8 cellular contexts compared by ENCODE assay signal in the genomic region with DNA sequence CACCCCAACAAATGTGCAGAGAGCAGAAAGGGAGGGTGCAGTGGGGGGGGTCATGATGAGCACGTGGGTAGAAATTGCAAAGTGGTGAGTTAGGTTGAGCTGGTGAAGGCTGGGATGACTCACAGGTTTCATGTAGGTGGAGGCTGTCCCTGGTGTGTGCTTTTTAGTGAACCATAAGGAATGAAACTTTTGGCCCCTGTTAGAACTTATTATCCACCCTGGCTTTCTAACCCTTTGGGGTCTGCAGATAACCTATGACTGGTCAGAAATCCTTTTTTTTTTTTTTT. TPM values are rescaled to one million over a fixed set of nuclear protein-coding genes. Genes with fewer than 3 reads are reported as not detected.
A peak's percentile ranks its signal among the peaks of the same experiment; 100 is the strongest.
DNase-seq lines count a peak whose midpoint lies in the region; ATAC-seq and TF ChIP-seq lines count a peak whose summit lies in the region.

No MANE protein-coding gene starts in this region.

- TF ChIP-seq CTCF in HCT116 (IDR thresholded peaks at IDR 0.05 in 2 of 3, conservative IDR thresholded peaks at IDR 0.05 in 1 of 3; ENCODE audit: borderline replicate concordance in 1 of 3, insufficient read depth in 1 of 3, low read depth in 2 of 3, low read length in 2 of 3), result no peak

- CTCF ChIA-PET in HCT116 (lab: Charles Lee), result interaction anchor here (1.1 kb wide), 1 partner anchor 50 kb away, joined by 4 read pairs; no protein-coding TSS in a partner anchor
- CTCF ChIA-PET in activated CD8-positive, alpha-beta T cell treated with anti-CD3 and anti-CD28 coated beads, Interleukin-2, amount 10 ng/mL, durations not matched to agents 7 days and 5 days (lab: Charles Lee), result interaction anchor here (0.9 to 2.5 kb wide), 4 partner anchors 30 to 64 kb away, joined by 3 to 10 read pairs (median 6); no protein-coding TSS in a partner anchor

- DNase-seq in AG08396 (ENCODE audit: low spot score), result peak; percentile 87
- peak; percentile 59 for DNase-seq in HCT116 (ENCODE audit: low read depth, low spot score)
- peak; percentile 54 for DNase-seq in activated CD8-positive, alpha-beta T cell treated with anti-CD3 and anti-CD28 coated beads, Interleukin-2, amount 10 ng/mL, durations not matched to agents 7 days and 5 days
- DNase-seq in hepatic stellate cell (ENCODE audit: low spot score), result peak; percentile 91
- DNase-seq in stimulated activated CD8-positive, alpha-beta memory T cell treated with anti-CD3 and anti-CD28 coated beads, Interleukin-7, amount 100 ng/mL, for 24 hours (ENCODE audit: low read depth), result peak; percentile 21
- no peak for DNase-seq in ecto neural progenitor cell (ENCODE audit: low spot score)
- DNase-seq in NCI-H2029 (lab: John Stamatoyannopoulos, UW), result no peak

- no peaks in the 10 kb centered on the region for H3K9me2 ChIP-seq in HCT116 (ENCODE audit: insufficient read depth)

- H3K4me3 Mint-ChIP-seq in activated CD8-positive, alpha-beta T cell treated with anti-CD3 and anti-CD28 coated beads, Interleukin-2, amount 10 ng/mL, durations not matched to agents 7 days and 5 days, result no peak overlapping the region

- no TSS peak for BruUV-seq in HCT116 (replicated peaks; lab: Mats Ljungman, UMichigan)

- RAD21 ChIA-PET in HCT116 (lab: Charles Lee; ENCODE audit: low non-redundant PET in 1 of 2, low total read pairs in 2 of 2, uncharacterized antibody in 2 of 2, unreplicated experiment in 2 of 2), result interaction anchor here in 1 of 2 experiments (0.9 kb wide), 1 partner anchor 62 kb away, joined by 3 read pairs; no protein-coding TSS in a partner anchor

- TF ChIP-seq POLR2A in HCT116 (IDR thresholded peaks at IDR 0.05; ENCODE audit: borderline replicate concordance, extremely low read depth, insufficient read depth, insufficient read length), result no peak

- H4K20me1 ChIP-seq in HCT116 (ENCODE audit: insufficient read depth), result no peaks in the 10 kb centered on the region

- no peaks in the 10 kb centered on the region for H3K79me2 ChIP-seq in HCT116 (ENCODE audit: insufficient read depth, low read length)

- intact Hi-C loops in HCT116 (cut with micrococcal nuclease), result no loop called here

- no peak overlapping the region for H2AFZ ChIP-seq in HCT116 (ENCODE audit: low read depth, low read length, poor library complexity, severe bottlenecking)

- H3K4me3 ChIP-seq in HCT116 (replicated peaks in 1 of 2; ENCODE audit: low read depth in 1 of 2, low read length in 2 of 2), result peak overlapping the region in 1 of 2 experiments; percentile 27; a peak in 2 of 4 replicates

- no peaks in the 10 kb centered on the region for H3K9me3 Mint-ChIP-seq in activated CD8-positive, alpha-beta T cell treated with anti-CD3 and anti-CD28 coated beads, Interleukin-2, amount 10 ng/mL, durations not matched to agents 7 days and 5 days (ENCODE audit: insufficient read depth)

- peak overlapping the region; percentile 72 for H3K4me2 ChIP-seq in HCT116 (ENCODE audit: low read length)

- peak overlapping the region; percentile 61 for H3K27ac Mint-ChIP-seq in activated CD8-positive, alpha-beta T cell treated with anti-CD3 and anti-CD28 coated beads, Interleukin-2, amount 10 ng/mL, durations not matched to agents 7 days and 5 days

- no peaks in the 10 kb centered on the region for H3K9me3 ChIP-seq in HCT116 (ENCODE audit: control insufficient read depth in 1 of 2, insufficient read depth in 1 of 2, low read depth in 1 of 2, low read length in 2 of 2)

- H3K36me3 Mint-ChIP-seq in activated CD8-positive, alpha-beta T cell treated with anti-CD3 and anti-CD28 coated beads, Interleukin-2, amount 10 ng/mL, durations not matched to agents 7 days and 5 days (ENCODE audit: low read depth), result peaks cover 18% of the 10 kb centered on the region

- peak overlapping the region; percentile 51; the same call in 1 of the 2 replicates for H3K27ac ChIP-seq in HCT116 (ENCODE audit: low read depth, low read length)

- POLR2A ChIA-PET in HCT116 (lab: Charles Lee), result interaction anchor here (0.8 kb wide), 1 partner anchor 8 kb away, joined by 3 read pairs; no protein-coding TSS in a partner anchor
- POLR2A ChIA-PET in activated CD8-positive, alpha-beta T cell treated with anti-CD3 and anti-CD28 coated beads, Interleukin-2, amount 10 ng/mL, durations not matched to agents 7 days and 5 days (lab: Charles Lee), result interaction anchor here (1.5 kb wide), 1 partner anchor 117 kb away, joined by 5 read pairs; a partner anchor contains a TSS

- no peaks in the 10 kb centered on the region for H3K27me3 ChIP-seq in HCT116 (ENCODE audit: insufficient read depth, low read length)

- peak; percentile 90 for ATAC-seq in HCT116
- ATAC-seq in activated CD8-positive, alpha-beta T cell treated with anti-CD3 and anti-CD28 coated beads, Interleukin-2, amount 10 ng/mL, durations not matched to agents 7 days and 5 days, result peak; percentile 85
- ATAC-seq in GM21526 (IDR thresholded peaks at IDR 0.05; ENCODE audit: low FRiP score, unreplicated experiment), result no peak

- H3K36me3 ChIP-seq in HCT116 (ENCODE audit: control insufficient read depth in 1 of 2, insufficient read depth in 2 of 2, low read length in 2 of 2), result no peaks in the 10 kb centered on the region

- H3K27me3 Mint-ChIP-seq in activated CD8-positive, alpha-beta T cell treated with anti-CD3 and anti-CD28 coated beads, Interleukin-2, amount 10 ng/mL, durations not matched to agents 7 days and 5 days (ENCODE audit: low read depth), result no peaks in the 10 kb centered on the region

- TF ChIP-seq RAD21 in HCT116 (IDR thresholded peaks at IDR 0.05; ENCODE audit: low read depth), result no peak

- H3K4me1 Mint-ChIP-seq in activated CD8-positive, alpha-beta T cell treated with anti-CD3 and anti-CD28 coated beads, Interleukin-2, amount 10 ng/mL, durations not matched to agents 7 days and 5 days (ENCODE audit: low read depth), result peaks cover 29% of the 10 kb centered on the region

- peaks cover 33 to 45% of the 10 kb centered on the region in 2 experiments for H3K4me1 ChIP-seq in HCT116 (ENCODE audit: control insufficient read depth in 1 of 2, insufficient read depth in 2 of 2, low read length in 2 of 2)

- H3K9ac ChIP-seq in HCT116 (ENCODE audit: low read length), result peak overlapping the region; percentile 39

TF ChIP-seq in HCT116, 20 proteins besides CTCF, POLR2A, EP300 and RAD21 (continues in another document):
- TF ChIP-seq, protein P1, sequence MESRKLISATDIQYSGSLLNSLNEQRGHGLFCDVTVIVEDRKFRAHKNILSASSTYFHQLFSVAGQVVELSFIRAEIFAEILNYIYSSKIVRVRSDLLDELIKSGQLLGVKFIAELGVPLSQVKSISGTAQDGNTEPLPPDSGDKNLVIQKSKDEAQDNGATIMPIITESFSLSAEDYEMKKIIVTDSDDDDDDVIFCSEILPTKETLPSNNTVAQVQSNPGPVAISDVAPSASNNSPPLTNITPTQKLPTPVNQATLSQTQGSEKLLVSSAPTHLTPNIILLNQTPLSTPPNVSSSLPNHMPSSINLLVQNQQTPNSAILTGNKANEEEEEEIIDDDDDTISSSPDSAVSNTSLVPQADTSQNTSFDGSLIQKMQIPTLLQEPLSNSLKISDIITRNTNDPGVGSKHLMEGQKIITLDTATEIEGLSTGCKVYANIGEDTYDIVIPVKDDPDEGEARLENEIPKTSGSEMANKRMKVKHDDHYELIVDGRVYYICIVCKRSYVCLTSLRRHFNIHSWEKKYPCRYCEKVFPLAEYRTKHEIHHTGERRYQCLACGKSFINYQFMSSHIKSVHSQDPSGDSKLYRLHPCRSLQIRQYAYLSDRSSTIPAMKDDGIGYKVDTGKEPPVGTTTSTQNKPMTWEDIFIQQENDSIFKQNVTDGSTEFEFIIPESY (IDR thresholded peaks at IDR 0.05; ENCODE audit: extremely low read depth, insufficient replicate concordance, low read length), result no peak
- TF ChIP-seq, protein P2, sequence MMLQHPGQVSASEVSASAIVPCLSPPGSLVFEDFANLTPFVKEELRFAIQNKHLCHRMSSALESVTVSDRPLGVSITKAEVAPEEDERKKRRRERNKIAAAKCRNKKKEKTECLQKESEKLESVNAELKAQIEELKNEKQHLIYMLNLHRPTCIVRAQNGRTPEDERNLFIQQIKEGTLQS (IDR thresholded peaks at IDR 0.05), result no peak
- TF ChIP-seq, protein P3, sequence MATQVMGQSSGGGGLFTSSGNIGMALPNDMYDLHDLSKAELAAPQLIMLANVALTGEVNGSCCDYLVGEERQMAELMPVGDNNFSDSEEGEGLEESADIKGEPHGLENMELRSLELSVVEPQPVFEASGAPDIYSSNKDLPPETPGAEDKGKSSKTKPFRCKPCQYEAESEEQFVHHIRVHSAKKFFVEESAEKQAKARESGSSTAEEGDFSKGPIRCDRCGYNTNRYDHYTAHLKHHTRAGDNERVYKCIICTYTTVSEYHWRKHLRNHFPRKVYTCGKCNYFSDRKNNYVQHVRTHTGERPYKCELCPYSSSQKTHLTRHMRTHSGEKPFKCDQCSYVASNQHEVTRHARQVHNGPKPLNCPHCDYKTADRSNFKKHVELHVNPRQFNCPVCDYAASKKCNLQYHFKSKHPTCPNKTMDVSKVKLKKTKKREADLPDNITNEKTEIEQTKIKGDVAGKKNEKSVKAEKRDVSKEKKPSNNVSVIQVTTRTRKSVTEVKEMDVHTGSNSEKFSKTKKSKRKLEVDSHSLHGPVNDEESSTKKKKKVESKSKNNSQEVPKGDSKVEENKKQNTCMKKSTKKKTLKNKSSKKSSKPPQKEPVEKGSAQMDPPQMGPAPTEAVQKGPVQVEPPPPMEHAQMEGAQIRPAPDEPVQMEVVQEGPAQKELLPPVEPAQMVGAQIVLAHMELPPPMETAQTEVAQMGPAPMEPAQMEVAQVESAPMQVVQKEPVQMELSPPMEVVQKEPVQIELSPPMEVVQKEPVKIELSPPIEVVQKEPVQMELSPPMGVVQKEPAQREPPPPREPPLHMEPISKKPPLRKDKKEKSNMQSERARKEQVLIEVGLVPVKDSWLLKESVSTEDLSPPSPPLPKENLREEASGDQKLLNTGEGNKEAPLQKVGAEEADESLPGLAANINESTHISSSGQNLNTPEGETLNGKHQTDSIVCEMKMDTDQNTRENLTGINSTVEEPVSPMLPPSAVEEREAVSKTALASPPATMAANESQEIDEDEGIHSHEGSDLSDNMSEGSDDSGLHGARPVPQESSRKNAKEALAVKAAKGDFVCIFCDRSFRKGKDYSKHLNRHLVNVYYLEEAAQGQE (IDR thresholded peaks at IDR 0.05; ENCODE audit: low read depth), result no peak
- no peak for TF ChIP-seq SRF (IDR thresholded peaks at IDR 0.05; ENCODE audit: low read depth)
- no peak for TF ChIP-seq EGR1 (IDR thresholded peaks at IDR 0.05; ENCODE audit: low read depth)
- TF ChIP-seq SIN3A (IDR thresholded peaks at IDR 0.05; ENCODE audit: low read depth), result no peak
- TF ChIP-seq EZH2 (IDR thresholded peaks at IDR 0.05), result no peak
- TF ChIP-seq, protein P4, sequence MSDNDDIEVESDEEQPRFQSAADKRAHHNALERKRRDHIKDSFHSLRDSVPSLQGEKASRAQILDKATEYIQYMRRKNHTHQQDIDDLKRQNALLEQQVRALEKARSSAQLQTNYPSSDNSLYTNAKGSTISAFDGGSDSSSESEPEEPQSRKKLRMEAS (IDR thresholded peaks at IDR 0.05), result no peak
- no peak for TF ChIP-seq POLR2AphosphoS5 (IDR thresholded peaks at IDR 0.05; ENCODE audit: low read depth, low read length)
- TF ChIP-seq ZFX (IDR thresholded peaks at IDR 0.05), result no peak

RNA-seq across cellular contexts. Expression of a gene that starts 46.9 kb away (rescaled TPM):
- total RNA-seq in HCT116 (2021; ENCODE audit: unreplicated experiment), result 15.4 TPM
- 6.7 and 9.4 TPM in 2 replicates for polyA plus RNA-seq in HCT116 (2012)
- total RNA-seq in activated CD8-positive, alpha-beta T cell treated with anti-CD3 and anti-CD28 coated beads, Interleukin-2, amount 10 ng/mL, durations not matched to agents 7 days and 5 days, result 10 to 100 TPM; 30.3 to 30.9 TPM

Comparison
In these comparisons a context has a peak if more than half of its experiments do, and no peak if none do; other contexts are left out.
1. DNase-seq: peak in AG08396 (single experiment), HCT116 (single experiment), activated CD8-positive, alpha-beta T cell treated with anti-CD3 and anti-CD28 coated beads, Interleukin-2, amount 10 ng/mL, durations not matched to agents 7 days and 5 days (single experiment), hepatic stellate cell (single experiment) and stimulated activated CD8-positive, alpha-beta memory T cell treated with anti-CD3 and anti-CD28 coated beads, Interleukin-7, amount 100 ng/mL, for 24 hours (single experiment); none in ecto neural progenitor cell (single experiment) and NCI-H2029 (single experiment).